ENCODE assay signal across 17 cellular contexts in the genomic region with DNA sequence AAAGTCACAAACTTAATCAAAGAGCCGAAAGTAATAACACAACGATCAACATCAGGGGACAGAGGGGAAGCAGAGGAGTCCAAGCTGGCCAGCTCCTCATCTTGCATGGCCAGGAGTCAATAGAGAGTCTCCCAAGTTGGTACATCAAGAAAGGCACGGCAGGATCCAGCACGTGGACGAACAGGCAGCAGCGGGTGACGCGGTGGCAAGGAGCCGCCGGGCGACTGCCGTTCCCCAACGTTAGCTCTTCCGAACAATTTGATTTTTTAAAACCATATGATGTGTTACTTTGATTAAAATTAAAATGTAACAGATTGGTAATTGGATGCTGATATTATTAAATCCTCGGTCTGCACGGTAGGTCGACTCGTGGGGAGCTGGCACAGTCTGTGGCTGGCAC.
"Had no signal": no experiment of that assay in that cellular context is flagged by ENCODE, and none has a peak within 500 bp of the region (broad histone marks: within the 10 kb centered on the region; RNA-seq: fewer than 3 reads in every experiment).

No MANE protein-coding gene starts in this region.

- H3K4me1 ChIP-seq: parathyroid adenoma, SJSA1 had no signal

- H3K9me3 Mint-ChIP-seq: activated naive CD8-positive, alpha-beta T cell treated with anti-CD3 and anti-CD28 coated beads, Interleukin-2, amount 10 ng/mL, durations not matched to agents 7 days and 5 days; effector memory CD8-positive, alpha-beta T cell had no signal

- H3K4me3 ChIP-seq: SJSA1, upper lobe of right lung had no signal

- H3K9me3 ChIP-seq: SJSA1, upper lobe of right lung had no signal

- H3K27me3 ChIP-seq: upper lobe of right lung had no signal

- H3K27ac Mint-ChIP-seq: activated naive CD8-positive, alpha-beta T cell treated with anti-CD3 and anti-CD28 coated beads, Interleukin-2, amount 10 ng/mL, durations not matched to agents 7 days and 5 days; effector memory CD8-positive, alpha-beta T cell had no signal

- H3K36me3 Mint-ChIP-seq: activated naive CD8-positive, alpha-beta T cell treated with anti-CD3 and anti-CD28 coated beads, Interleukin-2, amount 10 ng/mL, durations not matched to agents 7 days and 5 days had no signal

- DNase-seq: activated CD4-positive, alpha-beta T cell treated with anti-CD3 and anti-CD28 coated beads, Interleukin-2, amount 50 U/mL, for 48 hours; activated naive CD4-positive, alpha-beta T cell; dermis blood vessel endothelial cell; effector memory CD8-positive, alpha-beta T cell; foreskin melanocyte; left colon; mammary epithelial cell; stimulated activated CD4-positive, alpha-beta T cell treated with anti-CD3 and anti-CD28 coated beads, Interleukin-15, amount 100 ng/mL, for 24 hours; stimulated activated CD4-positive, alpha-beta T cell treated with anti-CD3 and anti-CD28 coated beads, Interleukin-4, amount 100 ng/mL, for 1 hour; stimulated activated naive CD8-positive, alpha-beta T cell treated with anti-CD3 and anti-CD28 coated beads, Interleukin-15, Interleukin-2, amounts not matched to agents 100 U/mL and 50 U/mL, for 24 hours; SW 1271; upper lobe of right lung had no signal

- ATAC-seq: effector memory CD8-positive, alpha-beta T cell; left colon; stimulated activated naive CD8-positive, alpha-beta T cell treated with anti-CD3 and anti-CD28 coated beads, Interleukin-15, Interleukin-2, amounts not matched to agents 100 U/mL and 50 U/mL, for 24 hours; upper lobe of right lung had no signal

- H3K4me1 Mint-ChIP-seq: activated naive CD8-positive, alpha-beta T cell treated with anti-CD3 and anti-CD28 coated beads, Interleukin-2, amount 10 ng/mL, durations not matched to agents 7 days and 5 days had no signal

- H3K36me3 ChIP-seq: SJSA1, upper lobe of right lung had no signal

- H3K4me3 Mint-ChIP-seq: activated naive CD8-positive, alpha-beta T cell treated with anti-CD3 and anti-CD28 coated beads, Interleukin-2, amount 10 ng/mL, durations not matched to agents 7 days and 5 days; effector memory CD8-positive, alpha-beta T cell; neural crest cell had no signal

- H3K27ac ChIP-seq: epithelial cell of prostate, parathyroid adenoma, SJSA1, upper lobe of right lung had no signal
